In the genomic region with DNA sequence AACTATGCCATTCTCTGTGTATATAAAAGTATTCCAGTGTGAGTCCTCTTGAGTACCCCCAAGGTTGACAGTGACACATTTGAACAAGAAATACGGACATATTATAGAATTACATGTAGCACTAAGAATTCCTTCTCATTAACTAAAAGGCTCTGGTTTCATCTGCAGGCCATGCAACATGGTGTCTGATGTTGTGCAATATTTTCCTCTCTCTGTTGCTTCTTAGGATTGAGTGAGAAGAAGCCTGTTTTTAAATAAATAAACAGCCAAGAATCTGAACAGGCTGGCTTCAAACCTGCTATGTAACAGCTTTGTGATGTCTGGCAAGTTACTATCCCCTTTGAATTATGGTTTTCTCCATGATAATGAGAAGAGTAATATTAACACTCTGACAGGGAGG, we compare ENCODE assay signal across 19 cellular contexts. TPM values are rescaled to one million over a fixed set of nuclear protein-coding genes. Genes with fewer than 3 reads are reported as not detected.
DNase-seq lines count a peak whose midpoint lies in the region; ATAC-seq, FAIRE-seq and TF ChIP-seq lines count a peak whose summit lies in the region.
"Had no signal": no experiment of that assay in that cellular context is flagged by ENCODE, and none has a peak within 500 bp of the region (broad histone marks: within the 10 kb centered on the region; RNA-seq: fewer than 3 reads in every experiment).

No MANE protein-coding gene starts in this region.

- H3K9ac ChIP-seq in HepG2 (ENCODE audit: insufficient read depth, low read depth, low read length) (no peak overlapping the region), H9 (ENCODE audit: extremely low read depth, insufficient read length, low read length) (no peak overlapping the region)

- no peaks in the 10 kb centered on the region for H3K36me3 ChIP-seq in HepG2 (replicated peaks in 1 of 2; ENCODE audit: control insufficient read depth in 1 of 2, insufficient read depth in 2 of 2, low read length in 2 of 2)
- H3K36me3 ChIP-seq in right lobe of liver: no peaks in the 10 kb centered on the region

- no peak overlapping the region for H2BK5ac ChIP-seq in H9 (ENCODE audit: insufficient read length, low read length)

- H3K14ac ChIP-seq in H9 (ENCODE audit: insufficient read depth, low read length): no peak overlapping the region

- no peak for TF ChIP-seq RAD21 in HepG2 (CRISPR knock-in tag; IDR thresholded peaks at IDR 0.05)

- in situ Hi-C loops in HepG2 (cut with HindIII; ENCODE audit: extremely low pct_ligation_motif_present, low pct_unique_long_range_greater_than_20kb): no loop called here

- H3K4me3 Mint-ChIP-seq in nephron (no peak overlapping the region), H9 (no peak overlapping the region)
- H3K4me3 Mint-ChIP-seq: HFFc6 had no signal

- H3K27me3 ChIP-seq in HepG2 (ENCODE audit: control insufficient read depth in 1 of 2, insufficient read depth in 2 of 2, low read length in 2 of 2) (no peaks in the 10 kb centered on the region), right lobe of liver (no peaks in the 10 kb centered on the region), H9 (ENCODE audit: insufficient read depth, low read length) (peaks cover 7% of the 10 kb centered on the region; the same call in 1 of the 2 replicates)

- H3K36me3 Mint-ChIP-seq in nephron (ENCODE audit: low read depth): no peaks in the 10 kb centered on the region
- H3K36me3 Mint-ChIP-seq in H9 (ENCODE audit: insufficient read depth in 1 of 3, low read depth in 3 of 3): no peaks in the 10 kb centered on the region

- no peaks in the 10 kb centered on the region for H3K27me3 Mint-ChIP-seq in nephron (ENCODE audit: low read depth)
- H3K27me3 Mint-ChIP-seq in H9 (ENCODE audit: low read depth): peaks cover 29% of the 10 kb centered on the region

- FAIRE-seq in HepG2 (lab: Jason Lieb, UNC): no peak
- FAIRE-seq: A549, GM19239 had no signal

- no peak overlapping the region for H2BK15ac ChIP-seq in H9 (ENCODE audit: low read depth, low read length)

- no peaks in the 10 kb centered on the region for H3K79me1 ChIP-seq in H9 (ENCODE audit: insufficient read depth, low read depth, low read length, poor library complexity, severe bottlenecking)

- no peaks in the 10 kb centered on the region for H3K9me3 Mint-ChIP-seq in nephron
- H3K9me3 Mint-ChIP-seq in H9: no peaks in the 10 kb centered on the region; a peak in 1 of 5 replicates
- H3K9me3 Mint-ChIP-seq: HFFc6 had no signal

- H3K27ac ChIP-seq in HepG2 (ENCODE audit: extremely low read length, insufficient read depth, low read length) (no peak overlapping the region), right lobe of liver (no peak overlapping the region), H9 (ENCODE audit: insufficient read length, low read depth, low read length) (no peak overlapping the region)
- H3K27ac ChIP-seq: A549 had no signal

- H3K4me2 ChIP-seq in HepG2 (ENCODE audit: low read depth, low read length): no peak overlapping the region
- no peak overlapping the region for H3K4me2 ChIP-seq in H9 (ENCODE audit: insufficient read depth, insufficient read length, low read length)
- H3K4me2 ChIP-seq: A549 had no signal

- H2BK120ac ChIP-seq in H9 (ENCODE audit: low read depth, low read length, poor library complexity, severe bottlenecking): no peak overlapping the region

- H3K9me3 ChIP-seq in HepG2 (ENCODE audit: low read length) (no peaks in the 10 kb centered on the region), right lobe of liver (no peaks in the 10 kb centered on the region), H9 (ENCODE audit: control insufficient read depth, low read depth, low read length) (no peaks in the 10 kb centered on the region)
- H3K9me3 ChIP-seq: A549 had no signal

- POLR2A ChIA-PET in HepG2 (lab: Yijun Ruan, JAX): no interaction called here

- H3K79me2 ChIP-seq in HepG2 (ENCODE audit: insufficient read depth, low read length) (no peaks in the 10 kb centered on the region), H9 (ENCODE audit: insufficient read depth, low read length) (no peaks in the 10 kb centered on the region)

- H3K4me1 ChIP-seq in HepG2 (ENCODE audit: insufficient read depth, low read length) (no peaks in the 10 kb centered on the region), right lobe of liver (no peaks in the 10 kb centered on the region), H9 (ENCODE audit: insufficient read depth, low read length) (no peaks in the 10 kb centered on the region; the same call in 1 of the 2 replicates)

- CTCF ChIA-PET in HepG2 (lab: Yijun Ruan, JAX; ENCODE audit: low intra/inter-chr PET ratio, low total read pairs): interaction anchor here (1.6 to 1.8 kb wide), 2 partner anchors 132 to 377 kb away, joined by 6 to 16 read pairs; no protein-coding TSS in a partner anchor

- TF ChIP-seq POLR2A in HepG2 (IDR thresholded peaks at IDR 0.05; ENCODE audit: insufficient read depth in 1 of 2, low read depth in 2 of 2, low read length in 2 of 2) (no peak), right lobe of liver (IDR thresholded peaks at IDR 0.05) (no peak)

- H3K4ac ChIP-seq in H9 (ENCODE audit: low read depth, low read length): no peak overlapping the region

- no TSS peak for BruUV-seq in HepG2 (replicated peaks; lab: Mats Ljungman, UMichigan)

- DNase-seq in HepG2 (ENCODE audit: low spot score) (no peak), right lobe of liver (no peak), fibroblast of gingiva (ENCODE audit: low read depth) (peak; percentile 85), H9 (no peak), iPS-NIHi11 (ENCODE audit: low spot score) (no peak)
- DNase-seq in activated CD8-positive, alpha-beta memory T cell treated with anti-CD3 and anti-CD28 coated beads, Interleukin-2, amount 50 U/mL, for 4 hours: no peak
- DNase-seq: COR-L47, DMS153, HFFc6, Kasumi-1, NCI-H187, NCI-H226, NCI-H524 treated with DMSO at 0.1 percent for 48 hours, Right ventricle myocardium superior had no signal

- H2BK20ac ChIP-seq in H9 (ENCODE audit: low read depth, low read length, poor library complexity, severe bottlenecking): no peak overlapping the region

- TF ChIP-seq CTCF in HepG2 (CRISPR knock-in tag; IDR thresholded peaks at IDR 0.05): no peak
- no peak for TF ChIP-seq CTCF in right lobe of liver (IDR thresholded peaks at IDR 0.05)
- no peak for TF ChIP-seq CTCF in nephron (IDR thresholded peaks at IDR 0.05; ENCODE audit: unreplicated experiment in 3 of 3)
- no peak for TF ChIP-seq CTCF in H9 (conservative IDR thresholded peaks at IDR 0.05)

- H4K20me1 ChIP-seq in HepG2 (ENCODE audit: insufficient read depth, low read length) (no peaks in the 10 kb centered on the region), H9 (ENCODE audit: control insufficient read depth, insufficient read depth, insufficient read length) (no peaks in the 10 kb centered on the region)

- intact Hi-C loops in HepG2 (cut with micrococcal nuclease; ENCODE audit: unreplicated experiment): no loop called here
- intact Hi-C loops in right lobe of liver (cut with DNase I): no loop called here

- no peak for TF ChIP-seq EP300 in HepG2 (IDR thresholded peaks at IDR 0.05; ENCODE audit: low read depth in 2 of 2, low read length in 2 of 2)
- TF ChIP-seq EP300 in HepG2 (CRISPR knock-in tag; IDR thresholded peaks at IDR 0.05; ENCODE audit: borderline replicate concordance): no peak

- peaks cover 32% of the 10 kb centered on the region for H3K4me1 Mint-ChIP-seq in nephron
- peaks cover 12 to 14% of the 10 kb centered on the region in 2 experiments for H3K4me1 Mint-ChIP-seq in H9

- H3K23ac ChIP-seq in H9 (ENCODE audit: insufficient read length, low read depth, low read length): no peak overlapping the region

- H3K56ac ChIP-seq in H9 (ENCODE audit: insufficient read length, low read depth, low read length): no peak overlapping the region

- no peak overlapping the region for H3T11ph ChIP-seq in H9 (ENCODE audit: low read length)

- H3K23me2 ChIP-seq in H9 (ENCODE audit: insufficient read length, low read depth, low read length, poor library complexity, severe bottlenecking): no peaks in the 10 kb centered on the region

- no peak overlapping the region for H2BK12ac ChIP-seq in H9 (ENCODE audit: insufficient read length, low read depth, low read length)

- no peak overlapping the region for H3K4me3 ChIP-seq in HepG2 (replicated peaks in 1 of 3; ENCODE audit: insufficient read depth in 1 of 3, low read depth in 2 of 3, low read length in 3 of 3)
- no peak overlapping the region for H3K4me3 ChIP-seq in right lobe of liver
- H3K4me3 ChIP-seq: A549 had no signal

- no peak overlapping the region for H3K18ac ChIP-seq in H9 (ENCODE audit: insufficient read length, low read depth, low read length)

- H2AFZ ChIP-seq in HepG2 (ENCODE audit: low read length) (no peak overlapping the region), H9 (ENCODE audit: low read length) (no peak overlapping the region)

- no peak for ATAC-seq in HepG2
- no peak for ATAC-seq in right lobe of liver
- ATAC-seq: Panc1 had no signal

- WGBS in HepG2 (ENCODE audit: low lambda C conversion rate): 0% methylated on average over 1 of the region's 1 CpG
- WGBS in right lobe of liver (ENCODE audit: insufficient coverage, low coverage, low lambda C conversion rate, missing lambda C conversion rate): no CpG with 5 or more reads among the region's 1 CpG
- no CpG with 5 or more reads among the region's 1 CpG for WGBS in H9 (ENCODE audit: extremely low coverage, insufficient read length, low lambda C conversion rate)

- H4K5ac ChIP-seq in H9 (ENCODE audit: insufficient read length, low read depth, low read length): no peak overlapping the region

- H4K8ac ChIP-seq in H9 (replicated peaks; ENCODE audit: insufficient read length, low read depth, low read length): no peak overlapping the region

- no peak overlapping the region for H4K91ac ChIP-seq in H9 (ENCODE audit: insufficient read length, low read depth, low read length)

- no peak overlapping the region for H2AK5ac ChIP-seq in H9 (ENCODE audit: insufficient read length, low read length)

- H3K27ac Mint-ChIP-seq in nephron (peak overlapping the region; percentile 8 to 96 (median 31)), H9 (no peak overlapping the region)
- H3K27ac Mint-ChIP-seq: HFFc6 had no signal

RNA-seq across cellular contexts. Expression of a gene that starts 22.2 kb away (rescaled TPM):
- total RNA-seq in HepG2 (2016; rRNA removed; fragmentation: Illumina TruSeq; extraction: Trizol): not detected in 2 replicates
- total RNA-seq in HepG2 (2016; cell fraction: cytosol; rRNA removed; fragmentation: Illumina TruSeq; extraction: Trizol; ENCODE audit: low read depth): not detected in 2 replicates
- not detected in 2 replicates for total RNA-seq in HepG2 (2016; cell fraction: insoluble cytoplasmic fraction; rRNA removed; fragmentation: Illumina TruSeq; extraction: Trizol)
- total RNA-seq in HepG2 (2016; cell fraction: membrane; rRNA removed; fragmentation: Illumina TruSeq; extraction: Trizol): not detected in 2 replicates
- not detected in 2 replicates for total RNA-seq in HepG2 (2016; cell fraction: nucleus; rRNA removed; fragmentation: Illumina TruSeq; extraction: Trizol)
- not detected in 2 replicates for polyA plus RNA-seq in HepG2 (2011; rRNA removed)
- not detected in 2 replicates for polyA plus RNA-seq in HepG2 (2011; cell fraction: cytosol; rRNA removed)
- not detected in 2 replicates for polyA plus RNA-seq in HepG2 (2011; cell fraction: nucleus; rRNA removed)
- not detected in 2 replicates for polyA plus RNA-seq in HepG2 (2012)
- polyA plus RNA-seq in HepG2 (2016; cell fraction: cytosol; fragmentation: Illumina TruSeq; extraction: Trizol; ENCODE audit: low read depth): not detected in 2 replicates
- not detected in 2 replicates for polyA plus RNA-seq in HepG2 (2016; cell fraction: insoluble cytoplasmic fraction; fragmentation: Illumina TruSeq; extraction: Trizol; ENCODE audit: low read depth)
- not detected in 2 replicates for polyA plus RNA-seq in HepG2 (2016; cell fraction: membrane; fragmentation: Illumina TruSeq; extraction: Trizol; ENCODE audit: low read depth)
- polyA plus RNA-seq in HepG2 (2016; cell fraction: nucleus; fragmentation: Illumina TruSeq; extraction: Trizol; ENCODE audit: insufficient read depth, low read depth): not detected in 2 replicates
- polyA minus RNA-seq in HepG2 (2011; rRNA and poly(A)+ RNA removed; ENCODE audit: low replicate concordance): not detected in 2 replicates
- not detected in 2 replicates for polyA minus RNA-seq in HepG2 (2011; cell fraction: cytosol; rRNA and poly(A)+ RNA removed)
- not detected in 2 replicates for polyA minus RNA-seq in HepG2 (2011; cell fraction: nucleus; rRNA and poly(A)+ RNA removed)
- not detected for total RNA-seq in right lobe of liver
- not detected in 2 replicates for total RNA-seq in H9 (2021)
- total RNA-seq: H4, HFFc6, Right ventricle myocardium superior had no signal
- polyA plus RNA-seq: A549 had no signal

RNA-seq across cellular contexts. Expression of a gene that starts 27.5 kb away (rescaled TPM):
- total RNA-seq in HepG2 (2016; rRNA removed; fragmentation: Illumina TruSeq; extraction: Trizol) (not detected in 2 replicates), right lobe of liver (not detected), H9 (2021) (not detected in 2 replicates)
- total RNA-seq in HepG2 (2016; cell fraction: cytosol; rRNA removed; fragmentation: Illumina TruSeq; extraction: Trizol; ENCODE audit: low read depth): not detected in 2 replicates
- total RNA-seq in HepG2 (2016; cell fraction: insoluble cytoplasmic fraction; rRNA removed; fragmentation: Illumina TruSeq; extraction: Trizol): not detected in 2 replicates
- total RNA-seq in HepG2 (2016; cell fraction: membrane; rRNA removed; fragmentation: Illumina TruSeq; extraction: Trizol): not detected in 2 replicates
- not detected in 2 replicates for total RNA-seq in HepG2 (2016; cell fraction: nucleus; rRNA removed; fragmentation: Illumina TruSeq; extraction: Trizol)
- polyA plus RNA-seq in HepG2 (2011; rRNA removed): not detected in 2 replicates
- polyA plus RNA-seq in HepG2 (2011; cell fraction: cytosol; rRNA removed): not detected in 2 replicates
- polyA plus RNA-seq in HepG2 (2011; cell fraction: nucleus; rRNA removed): not detected in 2 replicates
- not detected in 2 replicates for polyA plus RNA-seq in HepG2 (2012)
- polyA plus RNA-seq in HepG2 (2016; cell fraction: cytosol; fragmentation: Illumina TruSeq; extraction: Trizol; ENCODE audit: low read depth): not detected in 2 replicates
- polyA plus RNA-seq in HepG2 (2016; cell fraction: insoluble cytoplasmic fraction; fragmentation: Illumina TruSeq; extraction: Trizol; ENCODE audit: low read depth): not detected in 2 replicates
- not detected in 2 replicates for polyA plus RNA-seq in HepG2 (2016; cell fraction: membrane; fragmentation: Illumina TruSeq; extraction: Trizol; ENCODE audit: low read depth)
- polyA plus RNA-seq in HepG2 (2016; cell fraction: nucleus; fragmentation: Illumina TruSeq; extraction: Trizol; ENCODE audit: insufficient read depth, low read depth): not detected in 2 replicates
- polyA minus RNA-seq in HepG2 (2011; rRNA and poly(A)+ RNA removed; ENCODE audit: low replicate concordance): not detected in 2 replicates
- not detected in 2 replicates for polyA minus RNA-seq in HepG2 (2011; cell fraction: cytosol; rRNA and poly(A)+ RNA removed)
- polyA minus RNA-seq in HepG2 (2011; cell fraction: nucleus; rRNA and poly(A)+ RNA removed): not detected in 2 replicates
- total RNA-seq: HFFc6, Right ventricle myocardium superior had no signal
- polyA plus RNA-seq: A549 had no signal

Comparison
In these comparisons a context has a peak if more than half of its experiments do, and no peak if none do; other contexts are left out.
1. H3K27ac Mint-ChIP-seq: peak in nephron (3 of 3); none in H9 (0 of 3).